ENCODE assay signal across 9 cellular contexts in the genomic region with DNA sequence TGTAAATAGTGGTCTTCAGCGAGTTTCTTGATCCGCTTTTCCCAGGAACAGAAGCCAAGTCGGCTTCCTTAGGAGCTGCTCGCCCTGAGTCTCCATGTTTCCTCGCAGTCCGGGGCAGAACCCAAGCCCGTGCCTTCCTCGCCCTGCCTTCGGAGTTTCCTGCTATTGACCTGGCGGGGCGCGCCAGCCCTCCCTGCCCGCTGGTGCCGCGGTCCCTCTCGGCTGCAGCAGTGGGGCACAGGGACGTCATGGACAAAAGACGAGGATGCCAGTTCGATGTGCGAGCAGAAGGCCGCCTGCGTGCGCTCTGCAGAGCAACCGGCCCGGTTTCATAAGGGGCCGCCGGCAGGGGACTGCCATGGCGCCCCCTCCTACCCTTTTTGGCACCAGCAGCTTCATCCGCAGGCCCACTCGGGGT. TPM values are rescaled to one million over a fixed set of nuclear protein-coding genes. Genes with fewer than 3 reads are reported as not detected.
DNase-seq lines count a peak whose midpoint lies in the region; ATAC-seq, FAIRE-seq and TF ChIP-seq lines count a peak whose summit lies in the region.
"Had no signal": no experiment of that assay in that cellular context is flagged by ENCODE, and none has a peak within 500 bp of the region (broad histone marks: within the 10 kb centered on the region; RNA-seq: fewer than 3 reads in every experiment).

No MANE protein-coding gene starts in this region.

- POLR2A ChIA-PET in activated CD4-positive, alpha-beta memory T cell treated with anti-CD3 and anti-CD28 coated beads, Interleukin-2, amount 10 ng/mL, durations not matched to agents 7 days and 5 days (lab: Charles Lee): interaction anchor here (1.0 to 3.0 kb wide), 6 partner anchors 51 to 930 kb away, joined by 4 to 11 read pairs (median 5); partner anchors contain the start of genes CLYBL and ZIC2

- no peaks in the 10 kb centered on the region for H3K36me3 Mint-ChIP-seq in activated CD4-positive, alpha-beta memory T cell treated with anti-CD3 and anti-CD28 coated beads, Interleukin-2, amount 10 ng/mL, durations not matched to agents 7 days and 5 days (ENCODE audit: low read depth)
- no peaks in the 10 kb centered on the region for H3K36me3 Mint-ChIP-seq in nephron progenitor cell (ENCODE audit: low read depth)

- intact Hi-C loops in esophagus squamous epithelium (cut with DNase I): loop anchor here (10.0 kb wide), 1 partner anchor 857 kb away; no protein-coding TSS in a partner anchor

- WGBS in esophagus squamous epithelium, 2 donors: 18 to 37% methylated on average over 5 to 9 of the region's 30 CpGs

- CTCF ChIA-PET in activated CD4-positive, alpha-beta memory T cell treated with anti-CD3 and anti-CD28 coated beads, Interleukin-2, amount 10 ng/mL, durations not matched to agents 7 days and 5 days (lab: Charles Lee): interaction anchor here (0.8 to 4.0 kb wide), 14 partner anchors 10 to 930 kb away, joined by 3 to 39 read pairs (median 4); no protein-coding TSS in a partner anchor

- no peak for TF ChIP-seq CTCF in esophagus squamous epithelium (IDR thresholded peaks at IDR 0.05)
- no peak for TF ChIP-seq CTCF in nephron progenitor cell (IDR thresholded peaks at IDR 0.05)

- no peak for DNase-seq in GM12892 (ENCODE audit: insufficient read length)
- peak; percentile 34 for DNase-seq in activated CD4-positive, alpha-beta memory T cell treated with anti-CD3 and anti-CD28 coated beads, Interleukin-2, amount 10 ng/mL, durations not matched to agents 7 days and 5 days
- no peak for DNase-seq in esophagus squamous epithelium (lab: John Stamatoyannopoulos, UW)
- DNase-seq in nephron progenitor cell: peak; percentile 52
- DNase-seq in NCI-H2107 (lab: John Stamatoyannopoulos, UW): no peak
- no peak for DNase-seq in SIG-M5 (lab: John Stamatoyannopoulos, UW)

- H3K27me3 ChIP-seq in esophagus squamous epithelium: no peaks in the 10 kb centered on the region

- peak; percentile 31 for ATAC-seq in HG03175 (IDR thresholded peaks at IDR 0.05; ENCODE audit: unreplicated experiment)
- ATAC-seq in GM19463 (IDR thresholded peaks at IDR 0.05; ENCODE audit: unreplicated experiment): no peak

- H3K36me3 ChIP-seq in esophagus squamous epithelium: no peaks in the 10 kb centered on the region
- H3K36me3 ChIP-seq: SJSA1 had no signal

- peak overlapping the region; percentile 65 for H3K4me3 Mint-ChIP-seq in activated CD4-positive, alpha-beta memory T cell treated with anti-CD3 and anti-CD28 coated beads, Interleukin-2, amount 10 ng/mL, durations not matched to agents 7 days and 5 days
- H3K4me3 Mint-ChIP-seq in nephron progenitor cell: peak overlapping the region; percentile 75

- peaks cover 42% of the 10 kb centered on the region for H3K4me1 Mint-ChIP-seq in activated CD4-positive, alpha-beta memory T cell treated with anti-CD3 and anti-CD28 coated beads, Interleukin-2, amount 10 ng/mL, durations not matched to agents 7 days and 5 days
- H3K4me1 Mint-ChIP-seq in nephron progenitor cell: peaks cover 72% of the 10 kb centered on the region

- peak overlapping the region; percentile 29 to 63 (median 57) for H3K4me3 ChIP-seq in esophagus squamous epithelium
- H3K4me3 ChIP-seq: SJSA1 had no signal

- TF ChIP-seq POLR2A in GM12892 (IDR thresholded peaks at IDR 0.05; ENCODE audit: low read depth, low read length) (no peak), esophagus squamous epithelium (IDR thresholded peaks at IDR 0.05) (no peak)

- peaks cover 0 to 37% (median 8%) of the 10 kb centered on the region in 3 donors for H3K4me1 ChIP-seq in esophagus squamous epithelium
- H3K4me1 ChIP-seq: SJSA1 had no signal

- H3K9me3 Mint-ChIP-seq in activated CD4-positive, alpha-beta memory T cell treated with anti-CD3 and anti-CD28 coated beads, Interleukin-2, amount 10 ng/mL, durations not matched to agents 7 days and 5 days: no peaks in the 10 kb centered on the region
- H3K9me3 Mint-ChIP-seq in nephron progenitor cell: no peaks in the 10 kb centered on the region

- FAIRE-seq in GM12892 (lab: Jason Lieb, UNC): peak; percentile 80

- H3K27ac ChIP-seq in esophagus squamous epithelium: peak overlapping the region; percentile 62 to 89 (median 86)
- H3K27ac ChIP-seq: SJSA1 had no signal

- peak overlapping the region; percentile 81 for H3K27ac Mint-ChIP-seq in activated CD4-positive, alpha-beta memory T cell treated with anti-CD3 and anti-CD28 coated beads, Interleukin-2, amount 10 ng/mL, durations not matched to agents 7 days and 5 days
- H3K27ac Mint-ChIP-seq in nephron progenitor cell: no peak overlapping the region

- no peaks in the 10 kb centered on the region for H3K9me3 ChIP-seq in esophagus squamous epithelium
- H3K9me3 ChIP-seq: SJSA1 had no signal

- peaks cover 14% of the 10 kb centered on the region for H3K27me3 Mint-ChIP-seq in activated CD4-positive, alpha-beta memory T cell treated with anti-CD3 and anti-CD28 coated beads, Interleukin-2, amount 10 ng/mL, durations not matched to agents 7 days and 5 days
- H3K27me3 Mint-ChIP-seq in nephron progenitor cell (ENCODE audit: low read depth, poor library complexity): peaks cover 2% of the 10 kb centered on the region

RNA-seq across cellular contexts. Expression of gene CLYBL, which starts 51.4 kb away (rescaled TPM):
- 8.2 TPM for polyA plus RNA-seq in GM12892 (2012; ENCODE audit: missing spikeins)
- total RNA-seq in activated CD4-positive, alpha-beta memory T cell treated with anti-CD3 and anti-CD28 coated beads, Interleukin-2, amount 10 ng/mL, durations not matched to agents 7 days and 5 days: 1 to 10 TPM; 4.2 to 4.9 TPM
- total RNA-seq in esophagus squamous epithelium: 10 to 100 TPM in 1 of 4 donors, 1 to 10 TPM in 3; 3.5 to 11.3 (median 6.1) TPM

Comparison
In these comparisons a context has a peak if more than half of its experiments do, and no peak if none do; other contexts are left out.
1. DNase-seq: peak in activated CD4-positive, alpha-beta memory T cell treated with anti-CD3 and anti-CD28 coated beads, Interleukin-2, amount 10 ng/mL, durations not matched to agents 7 days and 5 days (single experiment) and nephron progenitor cell (single experiment); none in GM12892 (single experiment), esophagus squamous epithelium (single experiment), NCI-H2107 (single experiment) and SIG-M5 (single experiment).